In genomic region chrX:132716006-132716405, GRCh38 we compare ENCODE assay signal across 14 cellular contexts.
A peak's percentile ranks its signal among the peaks of the same experiment; 100 is the strongest.
DNase-seq lines count a peak whose midpoint lies in the region; TF ChIP-seq lines count a peak whose summit lies in the region.
"Had no signal": no experiment of that assay in that cellular context is flagged by ENCODE, and none has a peak within 500 bp of the region (broad histone marks: within the 10 kb centered on the region; RNA-seq: fewer than 3 reads in every experiment).

No MANE protein-coding gene starts in this region.

- no peak overlapping the region for H4K5ac ChIP-seq in mesendoderm (ENCODE audit: low read length)

- intact Hi-C loops in mammary epithelial cell (cut with micrococcal nuclease), result no loop called here
- intact Hi-C loops in activated T-helper 1 cell treated with anti-CD3 and anti-CD28 coated beads, Interleukin-12 subunit alpha, Interleukin-12 subunit beta, Interleukin-2, Interleukin-4 antibody, amounts not matched to agents 30 ng/mL and 10 ng/mL and 1 ng/mL, durations not matched to agents 14 hours and 24 hours and 36 hours (cut with micrococcal nuclease), result no loop called here

- H3K4me1 ChIP-seq in mammary epithelial cell (ENCODE audit: insufficient read depth, low read length) (no peaks in the 10 kb centered on the region), mesendoderm (ENCODE audit: control insufficient read depth, low read depth, low read length) (no peaks in the 10 kb centered on the region)
- H3K4me1 ChIP-seq: body of pancreas, esophagus muscularis mucosa had no signal

- 62% methylated on average over 3 of the region's 3 CpGs for WGBS in mammary epithelial cell (ENCODE audit: low coverage, missing lambda C conversion rate)
- no CpG with 5 or more reads among the region's 3 CpGs for WGBS in mesendoderm (ENCODE audit: extremely low coverage, insufficient coverage, low lambda C conversion rate)

- H3K4me3 Mint-ChIP-seq in mesothelial cell of epicardium, result no peak overlapping the region
- no peak overlapping the region for H3K4me3 Mint-ChIP-seq in activated T-helper 1 cell treated with anti-CD3 and anti-CD28 coated beads, Interleukin-12 subunit alpha, Interleukin-12 subunit beta, Interleukin-2, Interleukin-4 antibody, amounts not matched to agents 30 ng/mL and 10 ng/mL and 1 ng/mL, durations not matched to agents 14 hours and 24 hours and 36 hours
- H3K4me3 Mint-ChIP-seq: activated T-cell treated with anti-CD3 and anti-CD28 coated beads, Interleukin-2, amount 50 U/mL, for 24 hours had no signal

- peak overlapping the region; percentile 3 for H3K27ac Mint-ChIP-seq in mesothelial cell of epicardium
- H3K27ac Mint-ChIP-seq in activated T-helper 1 cell treated with anti-CD3 and anti-CD28 coated beads, Interleukin-12 subunit alpha, Interleukin-12 subunit beta, Interleukin-2, Interleukin-4 antibody, amounts not matched to agents 30 ng/mL and 10 ng/mL and 1 ng/mL, durations not matched to agents 14 hours and 24 hours and 36 hours, result no peak overlapping the region
- H3K27ac Mint-ChIP-seq: activated T-cell treated with anti-CD3 and anti-CD28 coated beads, Interleukin-2, amount 50 U/mL, for 24 hours had no signal

- no peak overlapping the region for H2BK120ac ChIP-seq in mesendoderm (ENCODE audit: low read depth, low read length)

- no peak overlapping the region for H4K8ac ChIP-seq in mesendoderm (ENCODE audit: low read depth, low read length)

- no peak overlapping the region for H3K23ac ChIP-seq in mesendoderm (ENCODE audit: low read length)

- H4K20me1 ChIP-seq in mammary epithelial cell (ENCODE audit: insufficient read depth, low read length), result no peaks in the 10 kb centered on the region

- H3K56ac ChIP-seq in mesendoderm (ENCODE audit: low read length), result no peak overlapping the region

- H2BK5ac ChIP-seq in mesendoderm (ENCODE audit: low read length), result no peak overlapping the region

- H3K79me1 ChIP-seq in mesendoderm (ENCODE audit: low read length), result no peaks in the 10 kb centered on the region

- peaks cover 42% of the 10 kb centered on the region for H3K4me1 Mint-ChIP-seq in mesothelial cell of epicardium
- H3K4me1 Mint-ChIP-seq in activated T-helper 1 cell treated with anti-CD3 and anti-CD28 coated beads, Interleukin-12 subunit alpha, Interleukin-12 subunit beta, Interleukin-2, Interleukin-4 antibody, amounts not matched to agents 30 ng/mL and 10 ng/mL and 1 ng/mL, durations not matched to agents 14 hours and 24 hours and 36 hours (ENCODE audit: low read depth), result no peaks in the 10 kb centered on the region

- peak; percentile 53 for TF ChIP-seq CTCF in C4-2B (conservative IDR thresholded peaks at IDR 0.05)
- TF ChIP-seq CTCF in mammary epithelial cell (conservative IDR thresholded peaks at IDR 0.05 in 1 of 2, IDR thresholded peaks at IDR 0.05 in 1 of 2; ENCODE audit: extremely low read depth in 1 of 2, insufficient read depth in 1 of 2, low read depth in 1 of 2, low read length in 2 of 2), result peak; percentile 1 to 32
- no peak for TF ChIP-seq CTCF in mesothelial cell of epicardium (IDR thresholded peaks at IDR 0.05; ENCODE audit: unreplicated experiment)

- H3K4me2 ChIP-seq in mammary epithelial cell (ENCODE audit: insufficient read depth, low read depth, low read length), result no peak overlapping the region
- H3K4me2 ChIP-seq in mesendoderm (ENCODE audit: low read length), result no peak overlapping the region

- H3K9ac ChIP-seq in mammary epithelial cell (ENCODE audit: insufficient read depth, low read length), result no peak overlapping the region
- H3K9ac ChIP-seq in mesendoderm (ENCODE audit: low read length), result no peak overlapping the region

- H3K27me3 ChIP-seq in mammary epithelial cell (ENCODE audit: insufficient read depth, low read length) (peaks cover 3% of the 10 kb centered on the region), mesendoderm (ENCODE audit: insufficient read depth, low read length, poor library complexity) (no peaks in the 10 kb centered on the region)
- H3K27me3 ChIP-seq: body of pancreas, esophagus muscularis mucosa had no signal

- no peak overlapping the region for H2BK15ac ChIP-seq in mesendoderm (replicated peaks; ENCODE audit: low read depth)

- CTCF ChIA-PET in mammary epithelial cell (lab: Charles Lee; ENCODE audit: low non-redundant PET), result no interaction called here

- dilution Hi-C loops in mammary epithelial cell (cut with HindIII; ENCODE audit: low sequenced_read_pairs), result no loop called here

- H3K36me3 ChIP-seq in mammary epithelial cell (ENCODE audit: insufficient read depth, low read length) (no peaks in the 10 kb centered on the region), mesendoderm (ENCODE audit: control insufficient read depth, insufficient read depth, low read length) (no peaks in the 10 kb centered on the region)
- H3K36me3 ChIP-seq: esophagus muscularis mucosa had no signal

- no peaks in the 10 kb centered on the region for H3K9me3 ChIP-seq in mammary epithelial cell (replicated peaks; ENCODE audit: insufficient read depth, low read length)
- H3K9me3 ChIP-seq: body of pancreas, esophagus muscularis mucosa had no signal

- no peak overlapping the region for H2AK5ac ChIP-seq in mesendoderm (ENCODE audit: low read length)

- no peak overlapping the region for H3K4ac ChIP-seq in mesendoderm (ENCODE audit: low read depth, low read length)

- H3K27me3 Mint-ChIP-seq in mesothelial cell of epicardium (ENCODE audit: low read depth), result no peaks in the 10 kb centered on the region
- H3K27me3 Mint-ChIP-seq in activated T-helper 1 cell treated with anti-CD3 and anti-CD28 coated beads, Interleukin-12 subunit alpha, Interleukin-12 subunit beta, Interleukin-2, Interleukin-4 antibody, amounts not matched to agents 30 ng/mL and 10 ng/mL and 1 ng/mL, durations not matched to agents 14 hours and 24 hours and 36 hours (ENCODE audit: insufficient read depth), result no peaks in the 10 kb centered on the region

- no peak overlapping the region for H2AFZ ChIP-seq in mammary epithelial cell (ENCODE audit: low read depth, low read length)

- no peak overlapping the region for H3K18ac ChIP-seq in mesendoderm (ENCODE audit: low read length)

- H3K27ac ChIP-seq in C4-2B, result no peak overlapping the region
- no peak overlapping the region for H3K27ac ChIP-seq in mammary epithelial cell (ENCODE audit: insufficient read depth, low read depth, low read length)
- H3K27ac ChIP-seq in mesendoderm (ENCODE audit: low read depth, low read length), result no peak overlapping the region
- H3K27ac ChIP-seq: body of pancreas, esophagus muscularis mucosa had no signal

- H3K36me3 Mint-ChIP-seq in mesothelial cell of epicardium, result peaks cover 4% of the 10 kb centered on the region
- H3K36me3 Mint-ChIP-seq in activated T-helper 1 cell treated with anti-CD3 and anti-CD28 coated beads, Interleukin-12 subunit alpha, Interleukin-12 subunit beta, Interleukin-2, Interleukin-4 antibody, amounts not matched to agents 30 ng/mL and 10 ng/mL and 1 ng/mL, durations not matched to agents 14 hours and 24 hours and 36 hours (ENCODE audit: low read depth), result no peaks in the 10 kb centered on the region

- in situ Hi-C loops in mammary epithelial cell (cut with MboI; ENCODE audit: low sequenced_read_pairs in 2 of 2), result no loop called here

- DNase-seq in HuH-7 (ENCODE audit: low spot score) (peak; percentile 4), mammary epithelial cell (no peak), mesothelial cell of epicardium (ENCODE audit: low spot score in 2 of 2, unreplicated experiment in 2 of 2) (no peak), glomerular visceral epithelial cell (ENCODE audit: extremely low spot score) (no peak), SW480 (ENCODE audit: low spot score) (no peak), mesendoderm (no peak)
- no peak for DNase-seq in activated T-helper 1 cell treated with anti-CD3 and anti-CD28 coated beads, Interleukin-12 subunit alpha, Interleukin-12 subunit beta, Interleukin-2, Interleukin-4 antibody, amounts not matched to agents 30 ng/mL and 10 ng/mL and 1 ng/mL, durations not matched to agents 14 hours and 24 hours and 36 hours (ENCODE audit: low spot score)
- DNase-seq: activated T-cell treated with anti-CD3 and anti-CD28 coated beads, Interleukin-2, amount 50 U/mL, for 24 hours; body of pancreas; NCI-H226; stimulated activated CD4-positive, alpha-beta T cell treated with anti-CD3 and anti-CD28 coated beads, Interleukin-2, amount 100 ng/mL, for 24 hours; stimulated activated naive CD4-positive, alpha-beta T cell had no signal

- H3K4me3 ChIP-seq in mammary epithelial cell (replicated peaks in 1 of 3; ENCODE audit: insufficient read depth in 1 of 3, low read depth in 2 of 3, low read length in 3 of 3), result no peak overlapping the region
- H3K4me3 ChIP-seq in mesendoderm (ENCODE audit: low read length), result no peak overlapping the region
- H3K4me3 ChIP-seq: body of pancreas, esophagus muscularis mucosa had no signal

- H3K79me2 ChIP-seq in mammary epithelial cell (ENCODE audit: insufficient read depth, low read length) (no peaks in the 10 kb centered on the region), mesendoderm (ENCODE audit: control insufficient read depth, insufficient read depth, low read length) (no peaks in the 10 kb centered on the region)

- H3K9me3 Mint-ChIP-seq in mesothelial cell of epicardium, result peaks cover 6% of the 10 kb centered on the region
- peaks cover 4% of the 10 kb centered on the region for H3K9me3 Mint-ChIP-seq in activated T-helper 1 cell treated with anti-CD3 and anti-CD28 coated beads, Interleukin-12 subunit alpha, Interleukin-12 subunit beta, Interleukin-2, Interleukin-4 antibody, amounts not matched to agents 30 ng/mL and 10 ng/mL and 1 ng/mL, durations not matched to agents 14 hours and 24 hours and 36 hours
- H3K9me3 Mint-ChIP-seq: activated T-cell treated with anti-CD3 and anti-CD28 coated beads, Interleukin-2, amount 50 U/mL, for 24 hours had no signal

- BruUV-seq in mammary epithelial cell (replicated peaks; lab: Mats Ljungman, UMichigan), result no TSS peak
